12 cellular contexts compared by ENCODE assay signal in the genomic region with DNA sequence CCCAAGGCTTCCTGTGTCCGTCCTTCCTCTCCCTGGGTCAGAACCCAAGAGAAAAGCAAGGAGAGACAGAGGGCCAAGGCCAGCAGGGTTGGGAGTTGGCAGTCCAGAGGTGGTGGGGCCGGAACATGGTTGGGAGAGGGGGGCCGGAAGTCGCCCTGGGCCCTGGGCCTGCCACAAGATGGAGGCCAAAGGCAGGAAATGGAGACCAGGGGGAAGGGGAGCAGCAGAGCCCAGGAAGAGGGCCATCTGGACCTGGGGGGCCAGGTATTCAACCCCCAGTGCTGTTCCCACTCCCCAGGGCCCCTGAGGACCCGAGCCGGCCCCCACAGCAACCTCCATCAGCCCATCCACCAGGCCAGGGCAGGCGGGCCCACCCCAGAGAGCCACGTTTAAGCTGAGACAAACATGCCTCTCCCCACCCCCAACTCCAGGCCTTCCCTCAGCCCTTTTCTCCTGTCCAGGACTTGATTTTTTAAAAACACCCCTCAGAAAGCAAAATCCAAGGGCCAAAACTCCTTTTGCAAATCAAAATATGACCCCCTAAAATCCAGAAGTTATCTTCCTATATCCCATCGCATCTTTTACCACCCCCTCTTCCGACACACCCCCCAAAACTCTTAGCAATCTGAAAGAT. TPM values are rescaled to one million over a fixed set of nuclear protein-coding genes. Genes with fewer than 3 reads are reported as not detected.
DNase-seq lines count a peak whose midpoint lies in the region; ATAC-seq, FAIRE-seq and TF ChIP-seq lines count a peak whose summit lies in the region.
"Had no signal": no experiment of that assay in that cellular context is flagged by ENCODE, and none has a peak within 500 bp of the region (broad histone marks: within the 10 kb centered on the region; RNA-seq: fewer than 3 reads in every experiment).

No MANE protein-coding gene starts in this region.

- H3K27me3 ChIP-seq in H1 (replicated peaks in 1 of 4; ENCODE audit: control insufficient read depth in 3 of 4, extremely low read depth in 1 of 4, insufficient read depth in 3 of 4, low read length in 3 of 4): peaks cover 0 to 15% (median 12%) of the 10 kb centered on the region in 4 experiments; a peak in 6 of 7 replicates
- peaks cover 13% of the 10 kb centered on the region for H3K27me3 ChIP-seq in trophoblast cell (ENCODE audit: insufficient read depth, low read length)

- TF ChIP-seq POLR2A in H1 (IDR thresholded peaks at IDR 0.05; ENCODE audit: control extremely low read depth in 1 of 2, low read depth in 2 of 2, low read length in 2 of 2): no peak

- H3K27me3 Mint-ChIP-seq in activated CD4-positive, alpha-beta T cell treated with anti-CD3 and anti-CD28 coated beads, Interleukin-2, amount 10 ng/mL, durations not matched to agents 7 days and 5 days: peaks cover 4% of the 10 kb centered on the region
- no peaks in the 10 kb centered on the region for H3K27me3 Mint-ChIP-seq in natural killer cell (ENCODE audit: low read depth in 2 of 2)
- H3K27me3 Mint-ChIP-seq in type B pancreatic cell: peaks cover 29% of the 10 kb centered on the region

- H3K14ac ChIP-seq in H1 (ENCODE audit: insufficient read length) (no peak overlapping the region), trophoblast cell (ENCODE audit: low read length) (no peak overlapping the region)

- no peak overlapping the region for H2BK20ac ChIP-seq in H1 (ENCODE audit: low read length)

- H3K4me3 ChIP-seq in H1 (ENCODE audit: extremely low read depth in 1 of 4, insufficient read depth in 2 of 4, low read depth in 3 of 4, low read length in 4 of 4) (no peak overlapping the region), trophoblast cell (ENCODE audit: low read depth, low read length) (no peak overlapping the region)

- FAIRE-seq in H1 (lab: Jason Lieb, UNC): no peak

- H3K27ac Mint-ChIP-seq in activated CD4-positive, alpha-beta T cell treated with anti-CD3 and anti-CD28 coated beads, Interleukin-2, amount 10 ng/mL, durations not matched to agents 7 days and 5 days: no peak overlapping the region
- peak overlapping the region; percentile 96 to 100 for H3K27ac Mint-ChIP-seq in natural killer cell
- peak overlapping the region; percentile 34 for H3K27ac Mint-ChIP-seq in type B pancreatic cell

- H3K9ac ChIP-seq in H1 (replicated peaks in 1 of 4; ENCODE audit: extremely low read depth in 1 of 4, low read depth in 3 of 4, low read length in 3 of 4): no peak overlapping the region
- no peak overlapping the region for H3K9ac ChIP-seq in trophoblast cell (ENCODE audit: low read length)

- H3K36me3 Mint-ChIP-seq in activated CD4-positive, alpha-beta T cell treated with anti-CD3 and anti-CD28 coated beads, Interleukin-2, amount 10 ng/mL, durations not matched to agents 7 days and 5 days (ENCODE audit: low read depth): peaks cover 30% of the 10 kb centered on the region
- H3K36me3 Mint-ChIP-seq in natural killer cell: no peaks in the 10 kb centered on the region
- H3K36me3 Mint-ChIP-seq in type B pancreatic cell: no peaks in the 10 kb centered on the region

- H3K79me2 ChIP-seq in H1 (ENCODE audit: control insufficient read depth in 1 of 2, insufficient read depth in 2 of 2, low read length in 2 of 2) (peaks cover 0 to 5% of the 10 kb centered on the region in 2 experiments; a peak in 2 of 4 replicates), trophoblast cell (ENCODE audit: control insufficient read depth, insufficient read depth, low read length, poor library complexity) (peaks cover 5% of the 10 kb centered on the region)

- peaks cover 17% of the 10 kb centered on the region for H3K23me2 ChIP-seq in H1 (ENCODE audit: low read depth, low read length)

- 0 out of 2 replicates have a peak overlapping the region, but pooled peaks have one; percentile 29 for H2BK15ac ChIP-seq in H1 (ENCODE audit: low read length)

- H3K4me1 ChIP-seq in H1 (replicated peaks in 1 of 4; ENCODE audit: control insufficient read depth in 3 of 4, insufficient read depth in 4 of 4, low read length in 3 of 4) (peaks cover 0 to 29% (median 15%) of the 10 kb centered on the region in 4 experiments; a peak in 6 of 7 replicates), trophoblast cell (ENCODE audit: control insufficient read depth in 1 of 2, insufficient read depth in 2 of 2, low read length in 2 of 2) (peaks cover 17 to 32% of the 10 kb centered on the region in 2 experiments)

- H4K8ac ChIP-seq in H1 (ENCODE audit: extremely low read depth, insufficient read depth, low read length) (peak overlapping the region; percentile 9), trophoblast cell (ENCODE audit: low read depth, low read length) (no peak overlapping the region)

- peak overlapping the region; percentile 45 for H3K4me3 Mint-ChIP-seq in activated CD4-positive, alpha-beta T cell treated with anti-CD3 and anti-CD28 coated beads, Interleukin-2, amount 10 ng/mL, durations not matched to agents 7 days and 5 days
- H3K4me3 Mint-ChIP-seq in natural killer cell (peak overlapping the region; percentile 75), type B pancreatic cell (no peak overlapping the region)

- no peak overlapping the region for H2AK5ac ChIP-seq in H1 (ENCODE audit: low read depth, low read length)
- H2AK5ac ChIP-seq in trophoblast cell (ENCODE audit: low read length): no peak overlapping the region

- no peak for ATAC-seq in natural killer cell
- no peak for ATAC-seq in GM18873 (IDR thresholded peaks at IDR 0.05; ENCODE audit: low FRiP score, unreplicated experiment)
- ATAC-seq: PC-3 had no signal

- DNase-seq in activated CD4-positive, alpha-beta T cell treated with anti-CD3 and anti-CD28 coated beads, Interleukin-2, amount 10 ng/mL, durations not matched to agents 7 days and 5 days: no peak
- DNase-seq in activated CD4-positive, alpha-beta T cell treated with anti-CD3 and anti-CD28 coated beads for 48 hours: no peak
- DNase-seq in H1 (ENCODE audit: low read depth in 1 of 2, low spot score in 2 of 2): no peak
- DNase-seq in natural killer cell: no peak
- DNase-seq in type B pancreatic cell (ENCODE audit: extremely low spot score, unreplicated experiment): no peak
- DNase-seq in trophoblast cell: no peak
- DNase-seq in stimulated activated CD8-positive, alpha-beta memory T cell treated with anti-CD3 and anti-CD28 coated beads, Interleukin-4, amount 100 ng/mL, for 48 hours: no peak
- DNase-seq: activated CD4-positive, alpha-beta T cell treated with anti-CD3 and anti-CD28 coated beads, Interleukin-2, amount 50 U/mL, for 4 hours; central memory CD4-positive, alpha-beta T cell; NCI-H1048; PC-3 had no signal

- H2BK5ac ChIP-seq in H1 (ENCODE audit: low read depth, low read length) (no peak overlapping the region), trophoblast cell (ENCODE audit: low read depth, low read length, poor library complexity) (no peak overlapping the region)

- TF ChIP-seq RAD21 in H1 (IDR thresholded peaks at IDR 0.05 in 1 of 2, conservative IDR thresholded peaks at IDR 0.05 in 1 of 2; ENCODE audit: low read depth in 2 of 2, low read length in 2 of 2): no peak

- no peak overlapping the region for H3K23ac ChIP-seq in H1 (ENCODE audit: insufficient read length)
- H3K23ac ChIP-seq in trophoblast cell (ENCODE audit: low read length): no peak overlapping the region

- H3K9me3 ChIP-seq in H1 (ENCODE audit: insufficient read depth in 2 of 2, low read depth in 1 of 2, low read length in 1 of 2) (no peaks in the 10 kb centered on the region), trophoblast cell (ENCODE audit: insufficient read depth, low read depth, low read length) (no peaks in the 10 kb centered on the region)

- TF ChIP-seq CTCF in H1 (IDR thresholded peaks at IDR 0.05; ENCODE audit: control extremely low read depth in 1 of 3, insufficient read depth in 1 of 3, low read depth in 1 of 3, low read length in 3 of 3) (no peak), natural killer cell (IDR thresholded peaks at IDR 0.05) (no peak), type B pancreatic cell (conservative IDR thresholded peaks at IDR 0.05) (no peak)

- H2BK12ac ChIP-seq in H1 (ENCODE audit: low read depth, low read length) (no peak overlapping the region), trophoblast cell (ENCODE audit: low read length) (no peak overlapping the region)

- H3K79me1 ChIP-seq in H1 (ENCODE audit: low read depth, low read length) (no peaks in the 10 kb centered on the region), trophoblast cell (ENCODE audit: low read length) (peaks cover 14% of the 10 kb centered on the region)

- H3K27ac ChIP-seq in H1 (ENCODE audit: low read depth, low read length) (no peak overlapping the region), trophoblast cell (ENCODE audit: low read depth, low read length) (no peak overlapping the region)

- 87 to 100% methylated on average over 2 to 9 of the region's 10 CpGs for WGBS in H1 (ENCODE audit: extremely low coverage in 1 of 2, insufficient coverage in 1 of 2, insufficient read length in 1 of 2, insufficient replicate concordance in 2 of 2, low coverage in 1 of 2, low lambda C conversion rate in 2 of 2, missing lambda C conversion rate in 1 of 2), 2 experiments
- WGBS in trophoblast cell (ENCODE audit: extremely low coverage, insufficient coverage, insufficient read length): 100% methylated on average over 2 of the region's 10 CpGs

- intact Hi-C loops in natural killer cell (cut with micrococcal nuclease): loop anchor here (10.0 kb wide), 2 partner anchors 264 to 666 kb away; a partner anchor contains a TSS

- no peak overlapping the region for H4K91ac ChIP-seq in H1 (replicated peaks; ENCODE audit: insufficient read length, low read length)
- H4K91ac ChIP-seq in trophoblast cell (ENCODE audit: low read depth, low read length): no peak overlapping the region

- H2BK120ac ChIP-seq in H1 (replicated peaks; ENCODE audit: low read depth, low read length): no peak overlapping the region
- H2BK120ac ChIP-seq in trophoblast cell (ENCODE audit: insufficient read depth, low read length, poor library complexity): no peak overlapping the region

- CTCF ChIA-PET in activated CD4-positive, alpha-beta T cell treated with anti-CD3 and anti-CD28 coated beads, Interleukin-2, amount 10 ng/mL, durations not matched to agents 7 days and 5 days (lab: Charles Lee): no interaction called here
- CTCF ChIA-PET in H1 (lab: Charles Lee; ENCODE audit: partially characterized antibody): interaction anchor here (0.6 to 1.6 kb wide), 4 partner anchors 15 to 1102 kb away, joined by 3 to 7 read pairs (median 4); no protein-coding TSS in a partner anchor

- no peak overlapping the region for H3K18ac ChIP-seq in H1 (ENCODE audit: extremely low read depth, low read length)
- H3K18ac ChIP-seq in trophoblast cell (ENCODE audit: low read length): no peak overlapping the region

- no peak for TF ChIP-seq EP300 in H1 (IDR thresholded peaks at IDR 0.05; ENCODE audit: borderline replicate concordance in 1 of 2, low read depth in 2 of 2, low read length in 2 of 2)

- H3K4me2 ChIP-seq in H1 (ENCODE audit: insufficient read depth in 1 of 2, low read depth in 2 of 2, low read length in 2 of 2) (no peak overlapping the region), trophoblast cell (ENCODE audit: low read length) (no peak overlapping the region)

- no peaks in the 10 kb centered on the region for H3K9me3 Mint-ChIP-seq in activated CD4-positive, alpha-beta T cell treated with anti-CD3 and anti-CD28 coated beads, Interleukin-2, amount 10 ng/mL, durations not matched to agents 7 days and 5 days
- H3K9me3 Mint-ChIP-seq in natural killer cell (no peaks in the 10 kb centered on the region), type B pancreatic cell (no peaks in the 10 kb centered on the region)

- H4K12ac ChIP-seq in trophoblast cell (ENCODE audit: low read depth, low read length): no peak overlapping the region

- H3K4me1 Mint-ChIP-seq in activated CD4-positive, alpha-beta T cell treated with anti-CD3 and anti-CD28 coated beads, Interleukin-2, amount 10 ng/mL, durations not matched to agents 7 days and 5 days: peaks cover 71% of the 10 kb centered on the region
- H3K4me1 Mint-ChIP-seq in natural killer cell (peaks cover 67 to 83% of the 10 kb centered on the region in 2 donors), type B pancreatic cell (ENCODE audit: unreplicated experiment) (peaks cover 21% of the 10 kb centered on the region)

- H3K36me3 ChIP-seq in H1 (ENCODE audit: control insufficient read depth in 2 of 4, insufficient read depth in 4 of 4, low read length in 3 of 4): peaks cover 0 to 4% (median 2%) of the 10 kb centered on the region in 4 experiments; a peak in 3 of 8 replicates
- peaks cover 12 to 16% of the 10 kb centered on the region in 2 experiments for H3K36me3 ChIP-seq in trophoblast cell (ENCODE audit: control insufficient read depth in 1 of 2, insufficient read depth in 2 of 2, low read length in 2 of 2)

- POLR2A ChIA-PET in activated CD4-positive, alpha-beta T cell treated with anti-CD3 and anti-CD28 coated beads, Interleukin-2, amount 10 ng/mL, durations not matched to agents 7 days and 5 days (lab: Charles Lee): no interaction called here
- POLR2A ChIA-PET in H1 (lab: Charles Lee; ENCODE audit: partially characterized antibody): interaction anchor here (0.9 kb wide), 1 partner anchor 160 kb away, joined by 3 read pairs; a partner anchor contains a TSS

- no peak overlapping the region for H4K5ac ChIP-seq in H1 (ENCODE audit: insufficient read length, low read depth, low read length)

- no peak overlapping the region for H3K56ac ChIP-seq in H1 (replicated peaks; ENCODE audit: insufficient read length, low read depth, low read length)

- no peaks in the 10 kb centered on the region for H4K20me1 ChIP-seq in H1 (replicated peaks in 1 of 2; ENCODE audit: control insufficient read depth in 1 of 2, insufficient read depth in 2 of 2, low read length in 2 of 2)

- no peak overlapping the region for H2AFZ ChIP-seq in H1 (ENCODE audit: low read length)
- H2AFZ ChIP-seq in trophoblast cell (ENCODE audit: insufficient read depth, low read length, poor library complexity): no peak overlapping the region

- H3K4ac ChIP-seq in H1 (replicated peaks; ENCODE audit: insufficient read length, low read depth, low read length) (no peak overlapping the region), trophoblast cell (ENCODE audit: low read depth, low read length) (no peak overlapping the region)

RNA-seq across cellular contexts. Expression of a gene that starts 4.4 kb away (rescaled TPM):
- total RNA-seq in activated CD4-positive, alpha-beta T cell treated with anti-CD3 and anti-CD28 coated beads, Interleukin-2, amount 10 ng/mL, durations not matched to agents 7 days and 5 days: under 1 TPM; 0.40 TPM
- 7.4 and 8.7 TPM in 2 replicates for total RNA-seq in H1 (2021; fragmentation: NEBNext Ultra II Directional; extraction: Animal tissue kit (Norgen Biotek cat#: 25700))
- 6.6 and 7.0 TPM in 2 replicates for polyA plus RNA-seq in H1 (2011; rRNA removed)
- polyA plus RNA-seq in H1 (2011; cell fraction: cytosol; rRNA removed): 3.5 TPM
- polyA plus RNA-seq in H1 (2011; cell fraction: nucleus; rRNA removed): 10.1 TPM
- polyA plus RNA-seq in H1 (2012, experiment 1 of 2): 8.1 to 10.9 TPM (median 8.9 TPM) in 4 replicates
- polyA plus RNA-seq in H1 (2012, experiment 2 of 2): 8.4 TPM
- 5.3 TPM for polyA plus RNA-seq in H1 (2013, experiment 1 of 2)
- 4.8 TPM for polyA plus RNA-seq in H1 (2013, experiment 2 of 2)
- 3.6 and 6.1 TPM in 2 replicates for polyA minus RNA-seq in H1 (2011; rRNA and poly(A)+ RNA removed)
- 4.3 TPM for polyA minus RNA-seq in H1 (2011; cell fraction: cytosol; rRNA and poly(A)+ RNA removed)
- polyA minus RNA-seq in H1 (2011; cell fraction: nucleus; rRNA and poly(A)+ RNA removed): 8.0 TPM
- total RNA-seq in natural killer cell (under 1 TPM in 2 of 3 donors, not detected in 1; 0.49 to 0.84 TPM), type B pancreatic cell (ENCODE audit: low replicate concordance) (not detected in 2 replicates)
- 0.14 and 0.31 TPM in 2 replicates for polyA plus RNA-seq in trophoblast cell (2013)
- total RNA-seq: PC-3 had no signal

RNA-seq across cellular contexts. Expression of a gene that starts 6.0 kb away (rescaled TPM):
- total RNA-seq in activated CD4-positive, alpha-beta T cell treated with anti-CD3 and anti-CD28 coated beads, Interleukin-2, amount 10 ng/mL, durations not matched to agents 7 days and 5 days: 100 to 1,000 TPM; 134 to 170 TPM
- 149 and 159 TPM in 2 replicates for total RNA-seq in H1 (2021; fragmentation: NEBNext Ultra II Directional; extraction: Animal tissue kit (Norgen Biotek cat#: 25700))
- 133 and 147 TPM in 2 replicates for polyA plus RNA-seq in H1 (2011; rRNA removed)
- polyA plus RNA-seq in H1 (2011; cell fraction: cytosol; rRNA removed): 102 TPM
- 164 TPM for polyA plus RNA-seq in H1 (2011; cell fraction: nucleus; rRNA removed)
- polyA plus RNA-seq in H1 (2012, experiment 1 of 2): 283 to 334 TPM (median 310 TPM) in 4 replicates
- polyA plus RNA-seq in H1 (2012, experiment 2 of 2): 974 TPM
- 394 TPM for polyA plus RNA-seq in H1 (2013, experiment 1 of 2)
- polyA plus RNA-seq in H1 (2013, experiment 2 of 2): 462 TPM
- polyA minus RNA-seq in H1 (2011; rRNA and poly(A)+ RNA removed): 33.1 and 47.8 TPM in 2 replicates
- 88.6 TPM for polyA minus RNA-seq in H1 (2011; cell fraction: cytosol; rRNA and poly(A)+ RNA removed)
- polyA minus RNA-seq in H1 (2011; cell fraction: nucleus; rRNA and poly(A)+ RNA removed): 38.3 TPM
- total RNA-seq in natural killer cell: 100 to 1,000 TPM; 151 to 165 (median 159) TPM
- total RNA-seq in type B pancreatic cell (ENCODE audit: low replicate concordance): 176 and 208 TPM in 2 replicates
- 628 and 654 TPM in 2 replicates for polyA plus RNA-seq in trophoblast cell (2013)

RNA-seq across cellular contexts. Expression of a gene that starts 17.4 kb away (rescaled TPM):
- total RNA-seq in activated CD4-positive, alpha-beta T cell treated with anti-CD3 and anti-CD28 coated beads, Interleukin-2, amount 10 ng/mL, durations not matched to agents 7 days and 5 days: 10 to 100 TPM; 18.0 to 19.1 TPM
- 4.7 and 5.8 TPM in 2 replicates for total RNA-seq in H1 (2021; fragmentation: NEBNext Ultra II Directional; extraction: Animal tissue kit (Norgen Biotek cat#: 25700))
- 5.4 and 7.7 TPM in 2 replicates for polyA plus RNA-seq in H1 (2011; rRNA removed)
- 2.0 TPM for polyA plus RNA-seq in H1 (2011; cell fraction: cytosol; rRNA removed)
- 5.5 TPM for polyA plus RNA-seq in H1 (2011; cell fraction: nucleus; rRNA removed)
- polyA plus RNA-seq in H1 (2012, experiment 1 of 2): 3.7 to 6.5 TPM (median 5.0 TPM) in 4 replicates
- polyA plus RNA-seq in H1 (2012, experiment 2 of 2): 5.2 TPM
- polyA plus RNA-seq in H1 (2013, experiment 1 of 2): 6.3 TPM
- polyA plus RNA-seq in H1 (2013, experiment 2 of 2): 7.1 TPM
- 5.3 and 6.2 TPM in 2 replicates for polyA minus RNA-seq in H1 (2011; rRNA and poly(A)+ RNA removed)
- 2.1 TPM for polyA minus RNA-seq in H1 (2011; cell fraction: cytosol; rRNA and poly(A)+ RNA removed)
- polyA minus RNA-seq in H1 (2011; cell fraction: nucleus; rRNA and poly(A)+ RNA removed): 8.0 TPM
- total RNA-seq in natural killer cell (1 to 10 TPM; 4.8 to 7.0 (median 6.0) TPM), type B pancreatic cell (ENCODE audit: low replicate concordance) (13.5 and 15.5 TPM in 2 replicates)
- 23.2 and 24.9 TPM in 2 replicates for polyA plus RNA-seq in trophoblast cell (2013)

RNA-seq across cellular contexts. Expression of a gene that starts 22.6 kb away (rescaled TPM):
- not detected for total RNA-seq in activated CD4-positive, alpha-beta T cell treated with anti-CD3 and anti-CD28 coated beads, Interleukin-2, amount 10 ng/mL, durations not matched to agents 7 days and 5 days
- 1.4 and 2.0 TPM in 2 replicates for total RNA-seq in H1 (2021; fragmentation: NEBNext Ultra II Directional; extraction: Animal tissue kit (Norgen Biotek cat#: 25700))
- polyA plus RNA-seq in H1 (2011; rRNA removed): 1.3 and 1.4 TPM in 2 replicates
- polyA plus RNA-seq in H1 (2011; cell fraction: cytosol; rRNA removed): 1.4 TPM
- 1.8 TPM for polyA plus RNA-seq in H1 (2011; cell fraction: nucleus; rRNA removed)
- polyA plus RNA-seq in H1 (2012, experiment 1 of 2): 0.84 to 2.8 TPM (median 1.9 TPM) in 4 replicates
- polyA plus RNA-seq in H1 (2012, experiment 2 of 2): 1.8 TPM
- polyA plus RNA-seq in H1 (2013, experiment 1 of 2): 0.30 TPM
- 0.37 TPM for polyA plus RNA-seq in H1 (2013, experiment 2 of 2)
- polyA minus RNA-seq in H1 (2011; rRNA and poly(A)+ RNA removed): 0.50 and 0.88 TPM in 2 replicates
- 0.81 TPM for polyA minus RNA-seq in H1 (2011; cell fraction: cytosol; rRNA and poly(A)+ RNA removed)
- 0.30 TPM for polyA minus RNA-seq in H1 (2011; cell fraction: nucleus; rRNA and poly(A)+ RNA removed)
- 1 to 10 TPM in 2 of 3 donors, under 1 TPM in 1; 0.77 to 2.4 (median 1.3) TPM for total RNA-seq in natural killer cell
- total RNA-seq in type B pancreatic cell (ENCODE audit: low replicate concordance): 0.34 and 2.1 TPM in 2 replicates
- polyA plus RNA-seq in trophoblast cell (2013): 0.06 TPM in 1 of 2 replicates, not detected in the other
- total RNA-seq: PC-3 had no signal

RNA-seq across cellular contexts. Expression of a gene that starts 25.4 kb away (rescaled TPM):
- not detected for total RNA-seq in activated CD4-positive, alpha-beta T cell treated with anti-CD3 and anti-CD28 coated beads, Interleukin-2, amount 10 ng/mL, durations not matched to agents 7 days and 5 days
- 0.35 and 0.67 TPM in 2 replicates for total RNA-seq in H1 (2021; fragmentation: NEBNext Ultra II Directional; extraction: Animal tissue kit (Norgen Biotek cat#: 25700))
- polyA plus RNA-seq in H1 (2011; rRNA removed): 0.39 and 0.85 TPM in 2 replicates
- polyA plus RNA-seq in H1 (2011; cell fraction: cytosol; rRNA removed): 0.47 TPM
- 2.1 TPM for polyA plus RNA-seq in H1 (2011; cell fraction: nucleus; rRNA removed)
- 0.19 to 0.96 TPM (median 0.62 TPM) in 4 replicates for polyA plus RNA-seq in H1 (2012, experiment 1 of 2)
- 0.34 TPM for polyA plus RNA-seq in H1 (2012, experiment 2 of 2)
- polyA plus RNA-seq in H1 (2013, experiment 1 of 2): 0.65 TPM
- 0.57 TPM for polyA plus RNA-seq in H1 (2013, experiment 2 of 2)
- 0.10 TPM in 1 of 2 replicates, not detected in the other for polyA minus RNA-seq in H1 (2011; rRNA and poly(A)+ RNA removed)
- not detected for polyA minus RNA-seq in H1 (2011; cell fraction: cytosol; rRNA and poly(A)+ RNA removed)
- 0.90 TPM for polyA minus RNA-seq in H1 (2011; cell fraction: nucleus; rRNA and poly(A)+ RNA removed)
- total RNA-seq in natural killer cell (1 to 10 TPM; 1.2 to 2.5 (median 1.6) TPM), type B pancreatic cell (ENCODE audit: low replicate concordance) (3.9 and 10.5 TPM in 2 replicates)
- 0.51 and 0.96 TPM in 2 replicates for polyA plus RNA-seq in trophoblast cell (2013)
- total RNA-seq: PC-3 had no signal
